ENCODE assay signal across 8 cellular contexts in genomic region chr17:41864837-41865595, GRCh38. TPM values are rescaled to one million over a fixed set of nuclear protein-coding genes. Genes with fewer than 3 reads are reported as not detected.
DNase-seq lines count a peak whose midpoint lies in the region; ATAC-seq and TF ChIP-seq lines count a peak whose summit lies in the region.

Gene KLHL11 (minus strand): TSS chr17:41865423. CDS start chr17:41865370, 53 bp downstream.

- H3K4me2 ChIP-seq in mammary epithelial cell (ENCODE audit: insufficient read depth, low read depth, low read length): peak within 1 kb of the TSS; percentile 92

- DNase-seq in A673 (ENCODE audit: low spot score) (peak; percentile 86), NCI-H2171 treated with DMSO at 0.1 percent for 48 hours (lab: John Stamatoyannopoulos, UW) (peak; percentile 87), mammary epithelial cell (peak; percentile 89), iPS-NIHi7 (ENCODE audit: extremely low spot score) (peak; percentile 95), smooth muscle cell of the brain vasculature (ENCODE audit: low read depth, low spot score) (peak; percentile 73)

- CTCF ChIA-PET in A673 (lab: Charles Lee): no interaction called here
- CTCF ChIA-PET in mammary epithelial cell (lab: Charles Lee; ENCODE audit: low non-redundant PET): no interaction called here

- BruUV-seq in A673 (replicated peaks; lab: Mats Ljungman, UMichigan) (no TSS peak), mammary epithelial cell (replicated peaks; lab: Mats Ljungman, UMichigan) (no TSS peak)

- under 1% methylated on average over 31 of the region's 90 CpGs for WGBS in mammary epithelial cell (ENCODE audit: low coverage, missing lambda C conversion rate)

- ATAC-seq in GM18867 (IDR thresholded peaks at IDR 0.05; ENCODE audit: unreplicated experiment) (peak; percentile 78), HG03097 (IDR thresholded peaks at IDR 0.05; ENCODE audit: low FRiP score, unreplicated experiment) (peak; percentile 79)

- H3K9ac ChIP-seq in mammary epithelial cell (ENCODE audit: insufficient read depth, low read length): peak within 1 kb of the TSS; percentile 76

- H3K4me3 ChIP-seq in A673 (ENCODE audit: low read depth, low read length, poor library complexity, severe bottlenecking) (peak within 1 kb of the TSS; percentile 80), mammary epithelial cell (replicated peaks in 1 of 3; ENCODE audit: insufficient read depth in 1 of 3, low read depth in 2 of 3, low read length in 3 of 3) (peak within 1 kb of the TSS; percentile 68 to 96 (median 75))

- H3K9me3 ChIP-seq in A673 (ENCODE audit: low read depth, low read length, poor library complexity, severe bottlenecking): no peaks in the 10 kb centered on the region
- no peaks in the 10 kb centered on the region for H3K9me3 ChIP-seq in mammary epithelial cell (replicated peaks; ENCODE audit: insufficient read depth, low read length)

- in situ Hi-C loops in mammary epithelial cell (cut with MboI; ENCODE audit: low sequenced_read_pairs in 2 of 2): no loop called here

- H2AFZ ChIP-seq in mammary epithelial cell (ENCODE audit: low read depth, low read length): peak within 1 kb of the TSS; percentile 88

- peak within 1 kb of the TSS; percentile 83 for H3K27ac ChIP-seq in A673 (ENCODE audit: low read depth, low read length, poor library complexity, severe bottlenecking)
- peak within 1 kb of the TSS; percentile 86 for H3K27ac ChIP-seq in VCaP
- peak within 1 kb of the TSS; percentile 50 for H3K27ac ChIP-seq in mammary epithelial cell (ENCODE audit: insufficient read depth, low read depth, low read length)

- H3K36me3 ChIP-seq in A673 (ENCODE audit: insufficient read depth, low read length, poor library complexity, severe bottlenecking) (peaks cover 21% of the 10 kb centered on the region), mammary epithelial cell (ENCODE audit: insufficient read depth, low read length) (peaks cover 23% of the 10 kb centered on the region)

- dilution Hi-C loops in mammary epithelial cell (cut with HindIII; ENCODE audit: low sequenced_read_pairs): no loop called here

- TF ChIP-seq CTCF in A673 (conservative IDR thresholded peaks at IDR 0.05; ENCODE audit: low read depth, low read length) (no peak), VCaP (conservative IDR thresholded peaks at IDR 0.05) (peak; percentile 26), mammary epithelial cell (conservative IDR thresholded peaks at IDR 0.05 in 1 of 2, IDR thresholded peaks at IDR 0.05 in 1 of 2; ENCODE audit: extremely low read depth in 1 of 2, insufficient read depth in 1 of 2, low read depth in 1 of 2, low read length in 2 of 2) (peak in 1 of 2 donors; percentile 4)

- no peaks in the 10 kb centered on the region for H3K27me3 ChIP-seq in A673 (replicated peaks; ENCODE audit: insufficient read depth, low read depth, low read length, poor library complexity)
- H3K27me3 ChIP-seq in mammary epithelial cell (ENCODE audit: insufficient read depth, low read length): no peaks in the 10 kb centered on the region

- no peaks in the 10 kb centered on the region for H4K20me1 ChIP-seq in mammary epithelial cell (ENCODE audit: insufficient read depth, low read length)

- POLR2A ChIA-PET in A673 (lab: Charles Lee; ENCODE audit: low non-redundant PET): no interaction called here

- peaks cover 49% of the 10 kb centered on the region for H3K79me2 ChIP-seq in mammary epithelial cell (ENCODE audit: insufficient read depth, low read length)

- intact Hi-C loops in A673 (cut with micrococcal nuclease; ENCODE audit: unreplicated experiment): no loop called here
- intact Hi-C loops in mammary epithelial cell (cut with micrococcal nuclease): loop anchor here (1.0 to 10.0 kb wide), 5 partner anchors 16 to 150 kb away; partner anchors contain the start of genes DNAJC7, FKBP10, KLHL10 and NT5C3B

- H3K4me1 ChIP-seq in A673 (ENCODE audit: insufficient read depth, low read length, poor library complexity, severe bottlenecking) (no peaks in the 10 kb centered on the region), mammary epithelial cell (ENCODE audit: insufficient read depth, low read length) (peaks cover 7% of the 10 kb centered on the region)

RNA-seq across cellular contexts. Expression of gene KLHL11, which starts in this region (rescaled TPM):
- 10.8 and 12.0 TPM in 2 replicates for total RNA-seq in A673 (2021)
- total RNA-seq in mammary epithelial cell: 10 to 100 TPM; 14.5 to 43.2 TPM
- polyA plus RNA-seq in mammary epithelial cell: 6.9 TPM
- 18.2 TPM for polyA minus RNA-seq in mammary epithelial cell

Comparison
In these comparisons a context has a peak if more than half of its experiments do, and no peak if none do; other contexts are left out.
1. Peak in every context shown above with its lines: DNase-seq, ATAC-seq, H3K4me3 ChIP-seq and H3K27ac ChIP-seq.